1 cellular context compared by ENCODE assay signal in genomic region chr4:143396695-143397094, GRCh38.
TF ChIP-seq lines count a peak whose summit lies in the region.

No MANE protein-coding gene starts in this region.

TF ChIP-seq in WTC11, 78 proteins besides CTCF, POLR2A, EP300 and RAD21 (continued from another document):
- TF ChIP-seq ZNF532 (CRISPR knock-in tag; IDR thresholded peaks at IDR 0.05; ENCODE audit: borderline replicate concordance) (no peak), ATF3 (CRISPR knock-in tag; conservative IDR thresholded peaks at IDR 0.05) (no peak), GRHL2 (CRISPR knock-in tag; IDR thresholded peaks at IDR 0.05; ENCODE audit: insufficient replicate concordance, severe bottlenecking) (no peak)
